In the genomic region with DNA sequence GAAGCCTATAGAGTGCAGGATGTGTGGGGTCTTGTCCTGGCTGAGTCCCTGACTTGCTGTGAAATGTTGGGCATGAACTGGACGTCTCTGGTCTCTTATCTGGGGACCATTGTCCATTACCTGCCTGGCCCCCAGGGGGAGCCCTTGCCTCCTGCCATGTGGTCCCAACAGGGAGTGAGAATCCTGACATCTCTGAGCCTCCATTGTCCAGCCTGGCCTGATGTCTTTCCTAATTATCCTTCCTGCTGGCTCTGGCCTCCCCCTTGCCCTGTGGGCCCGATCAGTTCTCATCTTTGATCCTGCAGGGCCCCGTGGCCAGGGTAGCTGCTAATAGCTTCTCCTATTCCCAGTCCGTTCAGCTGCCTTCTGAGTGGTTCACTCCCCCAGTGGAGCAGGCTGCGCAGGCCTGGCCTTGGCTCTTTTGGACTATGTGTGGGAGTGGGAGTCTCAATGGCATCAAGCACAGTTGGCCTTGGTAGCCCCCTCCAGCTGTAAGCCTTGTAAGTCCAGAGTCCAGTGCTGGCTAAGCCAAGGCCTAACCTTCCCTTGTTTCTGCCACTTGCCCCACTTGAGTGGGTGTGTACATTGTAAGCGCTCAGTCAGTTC, we compare ENCODE assay signal across 1 cellular context.
TF ChIP-seq lines count a peak whose summit lies in the region.

No MANE protein-coding gene starts in this region.

TF ChIP-seq in HepG2, 621 proteins besides CTCF, POLR2A, EP300 and RAD21 (continued from another document and continues in another):
- TF ChIP-seq ZFYVE20 (CRISPR knock-in tag; IDR thresholded peaks at IDR 0.05; ENCODE audit: borderline replicate concordance, low read depth) (no peak), MAFF (IDR thresholded peaks at IDR 0.05; ENCODE audit: low read depth, low read length) (no peak), SMAD9 (CRISPR knock-in tag; IDR thresholded peaks at IDR 0.05) (no peak), SRY (CRISPR knock-in tag; IDR thresholded peaks at IDR 0.05) (no peak), SMAD1 (CRISPR knock-in tag; IDR thresholded peaks at IDR 0.05; ENCODE audit: borderline replicate concordance, low read depth) (0 out of 2 replicates have a peak, but pooled peaks have one; percentile 33), ZNF260 (CRISPR knock-in tag; IDR thresholded peaks at IDR 0.05; ENCODE audit: borderline replicate concordance, low read depth) (no peak), RCOR2 (CRISPR knock-in tag; IDR thresholded peaks at IDR 0.05) (peak; percentile 93), ZFP62 (CRISPR knock-in tag; IDR thresholded peaks at IDR 0.05) (no peak), ZNF558 (CRISPR knock-in tag; IDR thresholded peaks at IDR 0.05; ENCODE audit: borderline replicate concordance) (no peak), ZNF17 (CRISPR knock-in tag; IDR thresholded peaks at IDR 0.05) (no peak), KMT2B (CRISPR knock-in tag; IDR thresholded peaks at IDR 0.05) (no peak; the same call in 1 of the 2 replicates), ZNF431 (CRISPR knock-in tag; IDR thresholded peaks at IDR 0.05; ENCODE audit: borderline replicate concordance, low read depth) (no peak), ZNF232 (CRISPR knock-in tag; IDR thresholded peaks at IDR 0.05; ENCODE audit: borderline replicate concordance) (no peak), ZNF841 (CRISPR knock-in tag; IDR thresholded peaks at IDR 0.05; ENCODE audit: borderline replicate concordance) (0 out of 2 replicates have a peak, but pooled peaks have one; percentile 5), TOPORS (CRISPR knock-in tag; IDR thresholded peaks at IDR 0.05) (no peak), MTF1 (CRISPR knock-in tag; IDR thresholded peaks at IDR 0.05) (no peak), TBX2 (CRISPR knock-in tag; IDR thresholded peaks at IDR 0.05; ENCODE audit: borderline replicate concordance) (peak; percentile 34; the same call in 1 of the 2 replicates), ZNF790 (CRISPR knock-in tag; IDR thresholded peaks at IDR 0.05; ENCODE audit: borderline replicate concordance) (no peak), ZFP36 (IDR thresholded peaks at IDR 0.05; ENCODE audit: borderline replicate concordance, low read depth, low read length, partially characterized antibody) (peak; percentile 78), KDM1A (CRISPR knock-in tag; IDR thresholded peaks at IDR 0.05) (peak; percentile 96), FOXP1 (IDR thresholded peaks at IDR 0.05) (no peak), FOXP1 (CRISPR knock-in tag; IDR thresholded peaks at IDR 0.05) (no peak)
- TF ChIP-seq, protein P1, sequence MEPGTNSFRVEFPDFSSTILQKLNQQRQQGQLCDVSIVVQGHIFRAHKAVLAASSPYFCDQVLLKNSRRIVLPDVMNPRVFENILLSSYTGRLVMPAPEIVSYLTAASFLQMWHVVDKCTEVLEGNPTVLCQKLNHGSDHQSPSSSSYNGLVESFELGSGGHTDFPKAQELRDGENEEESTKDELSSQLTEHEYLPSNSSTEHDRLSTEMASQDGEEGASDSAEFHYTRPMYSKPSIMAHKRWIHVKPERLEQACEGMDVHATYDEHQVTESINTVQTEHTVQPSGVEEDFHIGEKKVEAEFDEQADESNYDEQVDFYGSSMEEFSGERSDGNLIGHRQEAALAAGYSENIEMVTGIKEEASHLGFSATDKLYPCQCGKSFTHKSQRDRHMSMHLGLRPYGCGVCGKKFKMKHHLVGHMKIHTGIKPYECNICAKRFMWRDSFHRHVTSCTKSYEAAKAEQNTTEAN (CRISPR knock-in tag; conservative IDR thresholded peaks at IDR 0.05) = no peak
- TF ChIP-seq, protein P2, sequence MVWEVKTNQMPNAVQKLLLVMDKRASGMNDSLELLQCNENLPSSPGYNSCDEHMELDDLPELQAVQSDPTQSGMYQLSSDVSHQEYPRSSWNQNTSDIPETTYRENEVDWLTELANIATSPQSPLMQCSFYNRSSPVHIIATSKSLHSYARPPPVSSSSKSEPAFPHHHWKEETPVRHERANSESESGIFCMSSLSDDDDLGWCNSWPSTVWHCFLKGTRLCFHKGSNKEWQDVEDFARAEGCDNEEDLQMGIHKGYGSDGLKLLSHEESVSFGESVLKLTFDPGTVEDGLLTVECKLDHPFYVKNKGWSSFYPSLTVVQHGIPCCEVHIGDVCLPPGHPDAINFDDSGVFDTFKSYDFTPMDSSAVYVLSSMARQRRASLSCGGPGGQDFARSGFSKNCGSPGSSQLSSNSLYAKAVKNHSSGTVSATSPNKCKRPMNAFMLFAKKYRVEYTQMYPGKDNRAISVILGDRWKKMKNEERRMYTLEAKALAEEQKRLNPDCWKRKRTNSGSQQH (CRISPR knock-in tag; IDR thresholded peaks at IDR 0.05; ENCODE audit: low read depth) = no peak
- TF ChIP-seq, protein P3, sequence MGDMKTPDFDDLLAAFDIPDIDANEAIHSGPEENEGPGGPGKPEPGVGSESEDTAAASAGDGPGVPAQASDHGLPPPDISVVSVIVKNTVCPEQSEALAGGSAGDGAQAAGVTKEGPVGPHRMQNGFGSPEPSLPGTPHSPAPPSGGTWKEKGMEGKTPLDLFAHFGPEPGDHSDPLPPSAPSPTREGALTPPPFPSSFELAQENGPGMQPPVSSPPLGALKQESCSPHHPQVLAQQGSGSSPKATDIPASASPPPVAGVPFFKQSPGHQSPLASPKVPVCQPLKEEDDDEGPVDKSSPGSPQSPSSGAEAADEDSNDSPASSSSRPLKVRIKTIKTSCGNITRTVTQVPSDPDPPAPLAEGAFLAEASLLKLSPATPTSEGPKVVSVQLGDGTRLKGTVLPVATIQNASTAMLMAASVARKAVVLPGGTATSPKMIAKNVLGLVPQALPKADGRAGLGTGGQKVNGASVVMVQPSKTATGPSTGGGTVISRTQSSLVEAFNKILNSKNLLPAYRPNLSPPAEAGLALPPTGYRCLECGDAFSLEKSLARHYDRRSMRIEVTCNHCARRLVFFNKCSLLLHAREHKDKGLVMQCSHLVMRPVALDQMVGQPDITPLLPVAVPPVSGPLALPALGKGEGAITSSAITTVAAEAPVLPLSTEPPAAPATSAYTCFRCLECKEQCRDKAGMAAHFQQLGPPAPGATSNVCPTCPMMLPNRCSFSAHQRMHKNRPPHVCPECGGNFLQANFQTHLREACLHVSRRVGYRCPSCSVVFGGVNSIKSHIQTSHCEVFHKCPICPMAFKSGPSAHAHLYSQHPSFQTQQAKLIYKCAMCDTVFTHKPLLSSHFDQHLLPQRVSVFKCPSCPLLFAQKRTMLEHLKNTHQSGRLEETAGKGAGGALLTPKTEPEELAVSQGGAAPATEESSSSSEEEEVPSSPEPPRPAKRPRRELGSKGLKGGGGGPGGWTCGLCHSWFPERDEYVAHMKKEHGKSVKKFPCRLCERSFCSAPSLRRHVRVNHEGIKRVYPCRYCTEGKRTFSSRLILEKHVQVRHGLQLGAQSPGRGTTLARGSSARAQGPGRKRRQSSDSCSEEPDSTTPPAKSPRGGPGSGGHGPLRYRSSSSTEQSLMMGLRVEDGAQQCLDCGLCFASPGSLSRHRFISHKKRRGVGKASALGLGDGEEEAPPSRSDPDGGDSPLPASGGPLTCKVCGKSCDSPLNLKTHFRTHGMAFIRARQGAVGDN (CRISPR knock-in tag; IDR thresholded peaks at IDR 0.05) = peak; percentile 51
- TF ChIP-seq, protein P4, sequence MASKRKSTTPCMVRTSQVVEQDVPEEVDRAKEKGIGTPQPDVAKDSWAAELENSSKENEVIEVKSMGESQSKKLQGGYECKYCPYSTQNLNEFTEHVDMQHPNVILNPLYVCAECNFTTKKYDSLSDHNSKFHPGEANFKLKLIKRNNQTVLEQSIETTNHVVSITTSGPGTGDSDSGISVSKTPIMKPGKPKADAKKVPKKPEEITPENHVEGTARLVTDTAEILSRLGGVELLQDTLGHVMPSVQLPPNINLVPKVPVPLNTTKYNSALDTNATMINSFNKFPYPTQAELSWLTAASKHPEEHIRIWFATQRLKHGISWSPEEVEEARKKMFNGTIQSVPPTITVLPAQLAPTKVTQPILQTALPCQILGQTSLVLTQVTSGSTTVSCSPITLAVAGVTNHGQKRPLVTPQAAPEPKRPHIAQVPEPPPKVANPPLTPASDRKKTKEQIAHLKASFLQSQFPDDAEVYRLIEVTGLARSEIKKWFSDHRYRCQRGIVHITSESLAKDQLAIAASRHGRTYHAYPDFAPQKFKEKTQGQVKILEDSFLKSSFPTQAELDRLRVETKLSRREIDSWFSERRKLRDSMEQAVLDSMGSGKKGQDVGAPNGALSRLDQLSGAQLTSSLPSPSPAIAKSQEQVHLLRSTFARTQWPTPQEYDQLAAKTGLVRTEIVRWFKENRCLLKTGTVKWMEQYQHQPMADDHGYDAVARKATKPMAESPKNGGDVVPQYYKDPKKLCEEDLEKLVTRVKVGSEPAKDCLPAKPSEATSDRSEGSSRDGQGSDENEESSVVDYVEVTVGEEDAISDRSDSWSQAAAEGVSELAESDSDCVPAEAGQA (IDR thresholded peaks at IDR 0.05; ENCODE audit: low read depth) = no peak
- TF ChIP-seq, protein P4 (CRISPR knock-in tag; IDR thresholded peaks at IDR 0.05; ENCODE audit: borderline replicate concordance) = no peak
- TF ChIP-seq, protein P5, sequence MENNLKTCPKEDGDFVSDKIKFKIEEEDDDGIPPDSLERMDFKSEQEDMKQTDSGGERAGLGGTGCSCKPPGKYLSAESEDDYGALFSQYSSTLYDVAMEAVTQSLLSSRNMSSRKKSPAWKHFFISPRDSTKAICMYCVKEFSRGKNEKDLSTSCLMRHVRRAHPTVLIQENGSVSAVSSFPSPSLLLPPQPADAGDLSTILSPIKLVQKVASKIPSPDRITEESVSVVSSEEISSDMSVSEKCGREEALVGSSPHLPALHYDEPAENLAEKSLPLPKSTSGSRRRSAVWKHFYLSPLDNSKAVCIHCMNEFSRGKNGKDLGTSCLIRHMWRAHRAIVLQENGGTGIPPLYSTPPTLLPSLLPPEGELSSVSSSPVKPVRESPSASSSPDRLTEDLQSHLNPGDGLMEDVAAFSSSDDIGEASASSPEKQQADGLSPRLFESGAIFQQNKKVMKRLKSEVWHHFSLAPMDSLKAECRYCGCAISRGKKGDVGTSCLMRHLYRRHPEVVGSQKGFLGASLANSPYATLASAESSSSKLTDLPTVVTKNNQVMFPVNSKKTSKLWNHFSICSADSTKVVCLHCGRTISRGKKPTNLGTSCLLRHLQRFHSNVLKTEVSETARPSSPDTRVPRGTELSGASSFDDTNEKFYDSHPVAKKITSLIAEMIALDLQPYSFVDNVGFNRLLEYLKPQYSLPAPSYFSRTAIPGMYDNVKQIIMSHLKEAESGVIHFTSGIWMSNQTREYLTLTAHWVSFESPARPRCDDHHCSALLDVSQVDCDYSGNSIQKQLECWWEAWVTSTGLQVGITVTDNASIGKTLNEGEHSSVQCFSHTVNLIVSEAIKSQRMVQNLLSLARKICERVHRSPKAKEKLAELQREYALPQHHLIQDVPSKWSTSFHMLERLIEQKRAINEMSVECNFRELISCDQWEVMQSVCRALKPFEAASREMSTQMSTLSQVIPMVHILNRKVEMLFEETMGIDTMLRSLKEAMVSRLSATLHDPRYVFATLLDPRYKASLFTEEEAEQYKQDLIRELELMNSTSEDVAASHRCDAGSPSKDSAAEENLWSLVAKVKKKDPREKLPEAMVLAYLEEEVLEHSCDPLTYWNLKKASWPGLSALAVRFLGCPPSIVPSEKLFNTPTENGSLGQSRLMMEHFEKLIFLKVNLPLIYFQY (CRISPR knock-in tag; IDR thresholded peaks at IDR 0.05; ENCODE audit: borderline replicate concordance) = no peak
- TF ChIP-seq, protein P6, sequence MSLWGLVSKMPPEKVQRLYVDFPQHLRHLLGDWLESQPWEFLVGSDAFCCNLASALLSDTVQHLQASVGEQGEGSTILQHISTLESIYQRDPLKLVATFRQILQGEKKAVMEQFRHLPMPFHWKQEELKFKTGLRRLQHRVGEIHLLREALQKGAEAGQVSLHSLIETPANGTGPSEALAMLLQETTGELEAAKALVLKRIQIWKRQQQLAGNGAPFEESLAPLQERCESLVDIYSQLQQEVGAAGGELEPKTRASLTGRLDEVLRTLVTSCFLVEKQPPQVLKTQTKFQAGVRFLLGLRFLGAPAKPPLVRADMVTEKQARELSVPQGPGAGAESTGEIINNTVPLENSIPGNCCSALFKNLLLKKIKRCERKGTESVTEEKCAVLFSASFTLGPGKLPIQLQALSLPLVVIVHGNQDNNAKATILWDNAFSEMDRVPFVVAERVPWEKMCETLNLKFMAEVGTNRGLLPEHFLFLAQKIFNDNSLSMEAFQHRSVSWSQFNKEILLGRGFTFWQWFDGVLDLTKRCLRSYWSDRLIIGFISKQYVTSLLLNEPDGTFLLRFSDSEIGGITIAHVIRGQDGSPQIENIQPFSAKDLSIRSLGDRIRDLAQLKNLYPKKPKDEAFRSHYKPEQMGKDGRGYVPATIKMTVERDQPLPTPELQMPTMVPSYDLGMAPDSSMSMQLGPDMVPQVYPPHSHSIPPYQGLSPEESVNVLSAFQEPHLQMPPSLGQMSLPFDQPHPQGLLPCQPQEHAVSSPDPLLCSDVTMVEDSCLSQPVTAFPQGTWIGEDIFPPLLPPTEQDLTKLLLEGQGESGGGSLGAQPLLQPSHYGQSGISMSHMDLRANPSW (CRISPR knock-in tag; IDR thresholded peaks at IDR 0.05; ENCODE audit: borderline replicate concordance) = no peak
- TF ChIP-seq, protein P7, sequence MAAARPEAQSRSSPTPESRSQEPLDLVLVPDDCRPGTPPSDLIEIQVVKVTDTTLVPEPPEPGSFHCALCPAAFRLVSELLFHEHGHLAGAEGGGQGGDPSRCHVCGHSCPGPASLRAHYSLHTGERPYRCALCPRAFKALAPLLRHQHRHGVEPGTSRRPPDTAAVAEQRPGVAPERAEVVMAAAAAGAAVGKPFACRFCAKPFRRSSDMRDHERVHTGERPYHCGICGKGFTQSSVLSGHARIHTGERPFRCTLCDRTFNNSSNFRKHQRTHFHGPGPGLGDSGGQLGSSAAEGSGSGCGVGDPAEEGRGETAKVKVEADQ (CRISPR knock-in tag; IDR thresholded peaks at IDR 0.05; ENCODE audit: borderline replicate concordance) = no peak
- TF ChIP-seq, protein P8, sequence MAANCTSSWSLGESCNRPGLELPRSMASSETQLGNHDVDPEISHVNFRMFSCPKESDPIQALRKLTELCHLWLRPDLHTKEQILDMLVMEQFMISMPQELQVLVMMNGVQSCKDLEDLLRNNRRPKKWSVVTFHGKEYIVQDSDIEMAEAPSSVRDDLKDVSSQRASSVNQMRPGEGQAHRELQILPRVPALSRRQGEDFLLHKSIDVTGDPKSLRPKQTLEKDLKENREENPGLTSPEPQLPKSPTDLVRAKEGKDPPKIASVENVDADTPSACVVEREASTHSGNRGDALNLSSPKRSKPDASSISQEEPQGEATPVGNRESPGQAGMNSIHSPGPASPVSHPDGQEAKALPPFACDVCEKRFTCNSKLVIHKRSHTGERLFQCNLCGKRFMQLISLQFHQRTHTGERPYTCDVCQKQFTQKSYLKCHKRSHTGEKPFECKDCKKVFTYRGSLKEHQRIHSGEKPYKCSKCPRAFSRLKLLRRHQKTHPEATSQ (CRISPR knock-in tag; IDR thresholded peaks at IDR 0.05; ENCODE audit: borderline replicate concordance) = no peak
